25 cellular contexts compared by ENCODE assay signal in genomic region chr3:183769453-183769852, GRCh38.
"Had no signal": no experiment of that assay in that cellular context is flagged by ENCODE, and none has a peak within 500 bp of the region (broad histone marks: within the 10 kb centered on the region; RNA-seq: fewer than 3 reads in every experiment).

No MANE protein-coding gene starts in this region.

- H3K36me3 ChIP-seq: uterus had no signal

- H3K79me2 ChIP-seq: parathyroid adenoma had no signal

- H3K27ac ChIP-seq: epithelial cell of prostate, gastrocnemius medialis, lower lobe of right lung, parathyroid adenoma, psoas muscle, sigmoid colon, spleen, testis, tibial artery, upper lobe of right lung, uterus had no signal

- H2AFZ ChIP-seq: parathyroid adenoma had no signal

- H3K27ac Mint-ChIP-seq: memory B cell; natural killer cell; stimulated activated memory B cell treated with anti-CD40 and anti-IgM and Interleukin-4, amounts not matched to agents 10 μg/mL and 1 μg/mL and 100 μg/mL, for 72 hours had no signal

- H3K4me1 ChIP-seq: sigmoid colon, testis, uterus had no signal

- H3K4me3 Mint-ChIP-seq: effector memory CD8-positive, alpha-beta T cell; memory B cell; natural killer cell; neural crest cell; stimulated activated memory B cell treated with anti-CD40 and anti-IgM and Interleukin-4, amounts not matched to agents 10 μg/mL and 1 μg/mL and 100 μg/mL, for 72 hours had no signal

- H3K27me3 Mint-ChIP-seq: effector memory CD8-positive, alpha-beta T cell; memory B cell; stimulated activated memory B cell treated with anti-CD40 and anti-IgM and Interleukin-4, amounts not matched to agents 10 μg/mL and 1 μg/mL and 100 μg/mL, for 72 hours had no signal

- H3K9me3 ChIP-seq: gastrocnemius medialis, lower lobe of right lung, neutrophil, psoas muscle, sigmoid colon, spleen, testis, tibial artery, upper lobe of right lung, uterus had no signal

- H3K4me1 Mint-ChIP-seq: neural crest cell had no signal

- H3K9ac ChIP-seq: parathyroid adenoma had no signal

- DNase-seq: cortex of kidney; effector memory CD8-positive, alpha-beta T cell; foreskin fibroblast; gastrocnemius medialis; head of caudate nucleus; left ventricle myocardium superior; lower lobe of right lung; natural killer cell; psoas muscle; right cardiac atrium; sigmoid colon; spleen; stimulated activated CD4-positive, alpha-beta T cell treated with anti-CD3 and anti-CD28 coated beads, Interleukin-4, amount 100 ng/mL, for 4 hours; stimulated activated naive CD8-positive, alpha-beta T cell treated with anti-CD3 and anti-CD28 coated beads, Interleukin-15, Interleukin-2, amounts not matched to agents 100 U/mL and 50 U/mL, for 24 hours; substantia nigra; testis; tibial artery; upper lobe of right lung; uterus had no signal

- H3K27me3 ChIP-seq: gastrocnemius medialis, neutrophil, sigmoid colon, spleen, testis, tibial artery, upper lobe of right lung, uterus had no signal

- H3K4me3 ChIP-seq: gastrocnemius medialis, lower lobe of right lung, psoas muscle, sigmoid colon, spleen, testis, tibial artery, upper lobe of right lung, uterus had no signal

- H3K9me3 Mint-ChIP-seq: effector memory CD8-positive, alpha-beta T cell; memory B cell; natural killer cell; neural crest cell; stimulated activated memory B cell treated with anti-CD40 and anti-IgM and Interleukin-4, amounts not matched to agents 10 μg/mL and 1 μg/mL and 100 μg/mL, for 72 hours had no signal
